30 cellular contexts compared by ENCODE assay signal in genomic region chr9:93907551-93908199, GRCh38. TPM values are rescaled to one million over a fixed set of nuclear protein-coding genes. Genes with fewer than 3 reads are reported as not detected.
"Had no signal": no experiment of that assay in that cellular context is flagged by ENCODE, and none has a peak within 500 bp of the region (broad histone marks: within the 10 kb centered on the region; RNA-seq: fewer than 3 reads in every experiment).

No MANE protein-coding gene starts in this region.

- H2AFZ ChIP-seq: PC-9 had no signal

- H3K4me1 Mint-ChIP-seq: activated T-helper 17 cell treated with anti-CD3 and anti-CD28 coated beads, Interleukin-2, amount 50 U/mL, for 72 hours had no signal

- H3K27ac ChIP-seq: body of pancreas, breast epithelium, KMS-11, PC-9, RWPE1, WERI-Rb-1 had no signal

- H3K4me2 ChIP-seq: KMS-11, PC-9 had no signal

- H3K4me3 Mint-ChIP-seq: activated CD8-positive, alpha-beta T cell treated with anti-CD3 and anti-CD28 coated beads for 36 hours; activated naive CD4-positive, alpha-beta T cell treated with anti-CD3 and anti-CD28 coated beads, Interleukin-2, amount 50 U/mL, for 24 hours; activated naive CD8-positive, alpha-beta T cell treated with anti-CD3 and anti-CD28 coated beads, Interleukin-2, amount 10 ng/mL, durations not matched to agents 7 days and 5 days; activated T-cell treated with anti-CD3 and anti-CD28 coated beads, Interleukin-2, amount 50 U/mL, for 72 hours; activated T-helper 17 cell treated with anti-CD3 and anti-CD28 coated beads, Interleukin-2, amount 50 U/mL, for 72 hours had no signal

- H3K27ac Mint-ChIP-seq: activated CD8-positive, alpha-beta T cell treated with anti-CD3 and anti-CD28 coated beads for 36 hours; activated naive CD4-positive, alpha-beta T cell treated with anti-CD3 and anti-CD28 coated beads, Interleukin-2, amount 50 U/mL, for 24 hours; activated naive CD8-positive, alpha-beta T cell treated with anti-CD3 and anti-CD28 coated beads, Interleukin-2, amount 10 ng/mL, durations not matched to agents 7 days and 5 days; activated T-cell treated with anti-CD3 and anti-CD28 coated beads, Interleukin-2, amount 50 U/mL, for 72 hours; activated T-helper 17 cell treated with anti-CD3 and anti-CD28 coated beads, Interleukin-2, amount 50 U/mL, for 72 hours had no signal

- H3K4me3 ChIP-seq: body of pancreas, breast epithelium, PC-9 had no signal

- H3K9ac ChIP-seq: KMS-11 had no signal

- H3K27me3 Mint-ChIP-seq: activated naive CD4-positive, alpha-beta T cell treated with anti-CD3 and anti-CD28 coated beads, Interleukin-2, amount 50 U/mL, for 24 hours had no signal

- ATAC-seq: activated CD8-positive, alpha-beta T cell treated with anti-CD3 and anti-CD28 coated beads for 36 hours; activated T-cell treated with anti-CD3 and anti-CD28 coated beads, Interleukin-2, amount 50 U/mL, for 72 hours; activated T-helper 17 cell treated with anti-CD3 and anti-CD28 coated beads, Interleukin-2, amount 50 U/mL, for 72 hours; body of pancreas; Right ventricle myocardium inferior had no signal

- DNase-seq: activated CD4-positive, alpha-beta T cell treated with anti-CD3 and anti-CD28 coated beads for 1 hour; activated CD4-positive, alpha-beta T cell treated with anti-CD3 and anti-CD28 coated beads for 48 hours; activated CD4-positive, alpha-beta T cell treated with anti-CD3 and anti-CD28 coated beads, Interleukin-2, amount 50 U/mL, for 4 hours; activated CD4-positive, CD25-positive, alpha-beta regulatory T cell; activated CD8-positive, alpha-beta T cell treated with anti-CD3 and anti-CD28 coated beads for 36 hours; activated naive CD8-positive, alpha-beta T cell treated with anti-CD3 and anti-CD28 coated beads, Interleukin-2, amount 10 ng/mL, durations not matched to agents 7 days and 5 days; activated T-cell treated with anti-CD3 and anti-CD28 coated beads, Interleukin-2, amount 50 U/mL, for 1 hour; activated T-cell treated with anti-CD3 and anti-CD28 coated beads, Interleukin-2, amount 50 U/mL, for 72 hours; amygdala; body of pancreas; caudate nucleus; cerebellar nuclear complex; MM.1S; NCI-H2227 treated with DMSO at 0.1 percent for 48 hours; NCI-H446; NCI-H526 treated with DMSO at 0.1 percent for 48 hours; PC-9; SW 1271; T-helper 1 cell; T-helper 2 cell; T-helper 9 cell; WERI-Rb-1 had no signal

- H3K36me3 ChIP-seq: breast epithelium, WERI-Rb-1 had no signal

- H3K9me3 Mint-ChIP-seq: activated CD8-positive, alpha-beta T cell treated with anti-CD3 and anti-CD28 coated beads for 36 hours; activated naive CD4-positive, alpha-beta T cell treated with anti-CD3 and anti-CD28 coated beads, Interleukin-2, amount 50 U/mL, for 24 hours; activated naive CD8-positive, alpha-beta T cell treated with anti-CD3 and anti-CD28 coated beads, Interleukin-2, amount 10 ng/mL, durations not matched to agents 7 days and 5 days; activated T-cell treated with anti-CD3 and anti-CD28 coated beads, Interleukin-2, amount 50 U/mL, for 72 hours; activated T-helper 17 cell treated with anti-CD3 and anti-CD28 coated beads, Interleukin-2, amount 50 U/mL, for 72 hours had no signal

- H3K4me1 ChIP-seq: body of pancreas, breast epithelium had no signal

- H3K27me3 ChIP-seq: body of pancreas had no signal

- H3K36me3 Mint-ChIP-seq: activated naive CD4-positive, alpha-beta T cell treated with anti-CD3 and anti-CD28 coated beads, Interleukin-2, amount 50 U/mL, for 24 hours; activated naive CD8-positive, alpha-beta T cell treated with anti-CD3 and anti-CD28 coated beads, Interleukin-2, amount 10 ng/mL, durations not matched to agents 7 days and 5 days had no signal

- H3K9me3 ChIP-seq: body of pancreas, breast epithelium had no signal

RNA-seq across cellular contexts. Expression of gene BARX1, which starts 47.5 kb away (rescaled TPM):
- total RNA-seq: LHCN-M2, OCI-LY7, PC-9, Right ventricle myocardium inferior had no signal
